13 cellular contexts compared by ENCODE assay signal in genomic region chr7:18289801-18290200, GRCh38.
DNase-seq lines count a peak whose midpoint lies in the region; ATAC-seq lines count a peak whose summit lies in the region.
"Had no signal": no experiment of that assay in that cellular context is flagged by ENCODE, and none has a peak within 500 bp of the region (broad histone marks: within the 10 kb centered on the region; RNA-seq: fewer than 3 reads in every experiment).

No MANE protein-coding gene starts in this region.

- H3K27me3 ChIP-seq in BLaER1: no peaks in the 10 kb centered on the region

- no peak overlapping the region for H3K9ac ChIP-seq in BLaER1

- H3K9me3 ChIP-seq in BLaER1: no peaks in the 10 kb centered on the region

- DNase-seq in central memory CD8-positive, alpha-beta T cell (ENCODE audit: low spot score in 2 of 2): no peak
- DNase-seq in activated CD4-positive, CD25-positive, alpha-beta regulatory T cell (lab: John Stamatoyannopoulos, UW): no peak
- DNase-seq in globus pallidus (ENCODE audit: low spot score) (no peak), NCI-H510A treated with DMSO at 0.1 percent for 48 hours (lab: John Stamatoyannopoulos, UW) (no peak), HCEC 1CT (no peak)
- DNase-seq: foreskin melanocyte, HFFc6, kidney, NCI-H1694 treated with DMSO at 0.1 percent for 48 hours, nephron progenitor cell had no signal

- H3K27ac ChIP-seq in BLaER1: peak overlapping the region; percentile 18; the same call in 1 of the 2 replicates

- peak overlapping the region; percentile 26 for H3K27ac Mint-ChIP-seq in central memory CD8-positive, alpha-beta T cell (ENCODE audit: low read depth)
- H3K27ac Mint-ChIP-seq: HFFc6, nephron progenitor cell had no signal

- H3K36me3 Mint-ChIP-seq in central memory CD8-positive, alpha-beta T cell (ENCODE audit: insufficient read depth): no peaks in the 10 kb centered on the region

- H3K4me2 ChIP-seq in BLaER1: peak overlapping the region; percentile 81

- H3K4me1 Mint-ChIP-seq in central memory CD8-positive, alpha-beta T cell: peaks cover 51% of the 10 kb centered on the region
- H3K4me1 Mint-ChIP-seq: nephron progenitor cell had no signal

- no peaks in the 10 kb centered on the region for H4K20me1 ChIP-seq in BLaER1

- peaks cover 44% of the 10 kb centered on the region for H3K4me1 ChIP-seq in BLaER1

- ATAC-seq in GM19043 (IDR thresholded peaks at IDR 0.05; ENCODE audit: low read depth, unreplicated experiment) (peak; percentile 3), HG03175 (IDR thresholded peaks at IDR 0.05; ENCODE audit: unreplicated experiment) (peak; percentile 2)
- no peak for ATAC-seq in central memory CD8-positive, alpha-beta T cell (replicated peaks; ENCODE audit: extremely low read depth, poor library complexity, severe bottlenecking)

- no peaks in the 10 kb centered on the region for H3K27me3 Mint-ChIP-seq in central memory CD8-positive, alpha-beta T cell

- H3K36me3 ChIP-seq in BLaER1: no peaks in the 10 kb centered on the region

- H3K9me3 Mint-ChIP-seq in central memory CD8-positive, alpha-beta T cell: no peaks in the 10 kb centered on the region
- H3K9me3 Mint-ChIP-seq: HFFc6, nephron progenitor cell had no signal

- peak overlapping the region; percentile 77 for H3K4me3 Mint-ChIP-seq in central memory CD8-positive, alpha-beta T cell
- H3K4me3 Mint-ChIP-seq: HFFc6, nephron progenitor cell had no signal

- peak overlapping the region; percentile 63; the same call in 1 of the 2 replicates for H3K4me3 ChIP-seq in BLaER1
